9 cellular contexts compared by ENCODE assay signal in genomic region chr6:7543761-7544424, GRCh38. TPM values are rescaled to one million over a fixed set of nuclear protein-coding genes. Genes with fewer than 3 reads are reported as not detected.
A peak's percentile ranks its signal among the peaks of the same experiment; 100 is the strongest.
DNase-seq lines count a peak whose midpoint lies in the region; ATAC-seq and TF ChIP-seq lines count a peak whose summit lies in the region.
"Had no signal": no experiment of that assay in that cellular context is flagged by ENCODE, and none has a peak within 500 bp of the region (broad histone marks: within the 10 kb centered on the region; RNA-seq: fewer than 3 reads in every experiment).

No MANE protein-coding gene starts in this region.

- H3K4me1 ChIP-seq in hepatocyte (ENCODE audit: insufficient read depth) (peaks cover 34% of the 10 kb centered on the region), rectal smooth muscle tissue (ENCODE audit: control insufficient read depth, insufficient read depth, low read length) (no peaks in the 10 kb centered on the region)

- peaks cover 58% of the 10 kb centered on the region for H3K79me2 ChIP-seq in hepatocyte

- no peak for TF ChIP-seq CTCF in RWPE1 (conservative IDR thresholded peaks at IDR 0.05; ENCODE audit: low read depth)
- no peak for TF ChIP-seq CTCF in hepatocyte (IDR thresholded peaks at IDR 0.05; ENCODE audit: poor library complexity)

- peaks cover 15% of the 10 kb centered on the region for H3K27me3 ChIP-seq in H7 (ENCODE audit: control insufficient read depth, insufficient read depth, low read length)
- H3K27me3 ChIP-seq in hepatocyte: no peaks in the 10 kb centered on the region
- peaks cover 11% of the 10 kb centered on the region for H3K27me3 ChIP-seq in rectal smooth muscle tissue (ENCODE audit: control insufficient read depth, insufficient read depth, low read length)

- no peaks in the 10 kb centered on the region for H3K9me3 ChIP-seq in hepatocyte (ENCODE audit: low read depth)
- H3K9me3 ChIP-seq: left lung had no signal

- H3K9me2 ChIP-seq in hepatocyte (replicated peaks; ENCODE audit: insufficient read depth): no peaks in the 10 kb centered on the region

- CTCF ChIA-PET in RWPE1 (lab: Yijun Ruan, JAX): interaction anchor here (0.7 kb wide), 1 partner anchor 9 kb away, joined by 3 read pairs; no protein-coding TSS in a partner anchor

- H3K27ac ChIP-seq in RWPE1: peak overlapping the region; percentile 86
- peak overlapping the region; percentile 98 for H3K27ac ChIP-seq in hepatocyte
- H3K27ac ChIP-seq in rectal smooth muscle tissue (ENCODE audit: low read depth, low read length): no peak overlapping the region
- H3K27ac ChIP-seq: left lung had no signal

- H3K4me3 ChIP-seq in H7 (ENCODE audit: insufficient read depth, low read depth, low read length): peak overlapping the region; percentile 24; the same call in 1 of the 2 replicates
- H3K4me3 ChIP-seq in hepatocyte: peak overlapping the region; percentile 84
- peak overlapping the region; percentile 45 for H3K4me3 ChIP-seq in rectal smooth muscle tissue (ENCODE audit: low read length)

- ATAC-seq in GM21447 (IDR thresholded peaks at IDR 0.05; ENCODE audit: unreplicated experiment) (no peak), GM18519 (IDR thresholded peaks at IDR 0.05; ENCODE audit: low FRiP score, unreplicated experiment) (no peak)

- no peaks in the 10 kb centered on the region for H4K20me1 ChIP-seq in hepatocyte (ENCODE audit: insufficient read depth, poor library complexity, severe bottlenecking)

- POLR2A ChIA-PET in RWPE1 (lab: Yijun Ruan, JAX; ENCODE audit: low non-redundant PET): interaction anchor here (0.7 kb wide), 1 partner anchor 133 kb away, joined by 18 read pairs; no protein-coding TSS in a partner anchor

- peak; percentile 44 for DNase-seq in H7
- no peak for DNase-seq in RWPE1 (ENCODE audit: low spot score)
- DNase-seq in hepatocyte (ENCODE audit: low spot score): peak; percentile 38
- no peak for DNase-seq in SKM-1 (lab: John Stamatoyannopoulos, UW; ENCODE audit: unreplicated experiment)
- DNase-seq: GF-D8 had no signal

- H2AFZ ChIP-seq in hepatocyte: no peak overlapping the region

- H3K36me3 ChIP-seq in H7 (replicated peaks; ENCODE audit: control insufficient read depth, insufficient read depth, low read length) (no peaks in the 10 kb centered on the region), hepatocyte (replicated peaks; ENCODE audit: insufficient read depth, low read depth) (no peaks in the 10 kb centered on the region), rectal smooth muscle tissue (ENCODE audit: control insufficient read depth, insufficient read depth, low read length) (no peaks in the 10 kb centered on the region)
- H3K36me3 ChIP-seq: left lung had no signal

- WGBS in hepatocyte (ENCODE audit: low lambda C conversion rate, missing lambda C conversion rate): 20% methylated on average over 13 of the region's 13 CpGs

- peak overlapping the region; percentile 75 for H3K4me2 ChIP-seq in hepatocyte

- peak overlapping the region; percentile 27 for H3K9ac ChIP-seq in rectal smooth muscle tissue (ENCODE audit: low read length)

RNA-seq across cellular contexts. Expression of gene DSP, which starts 2.4 kb away (rescaled TPM):
- total RNA-seq in H7 (2014; rRNA removed; shearing (Covaris generic)): 33.9 and 58.0 TPM in 2 replicates
- total RNA-seq in hepatocyte: 123 and 156 TPM in 2 replicates
- 73.7 and 78.1 TPM in 2 replicates for polyA plus RNA-seq in hepatocyte

RNA-seq across cellular contexts. Expression of gene SNRNP48, which starts 46.1 kb away (rescaled TPM):
- total RNA-seq in H7 (2014; rRNA removed; shearing (Covaris generic)): 12.2 and 18.9 TPM in 2 replicates
- 14.6 and 15.3 TPM in 2 replicates for total RNA-seq in hepatocyte
- polyA plus RNA-seq in hepatocyte: 4.0 and 7.6 TPM in 2 replicates

Comparison
In these comparisons a context has a peak if more than half of its experiments do, and no peak if none do; other contexts are left out.
1. DNase-seq: peak in H7 (single experiment) and hepatocyte (single experiment); none in RWPE1 (single experiment) and SKM-1 (single experiment).
2. H3K4me3 ChIP-seq: peak in every context shown above with its lines; median percentile 84 in hepatocyte; 45 in rectal smooth muscle tissue; 24 in H7.